Comparison of ENCODE assay signal across 15 cellular contexts in genomic region chr3:100776736-100777135, GRCh38.
A peak's percentile ranks its signal among the peaks of the same experiment; 100 is the strongest.
DNase-seq lines count a peak whose midpoint lies in the region; ATAC-seq, FAIRE-seq and TF ChIP-seq lines count a peak whose summit lies in the region.
"Had no signal": no experiment of that assay in that cellular context is flagged by ENCODE, and none has a peak within 500 bp of the region (broad histone marks: within the 10 kb centered on the region; RNA-seq: fewer than 3 reads in every experiment).

No MANE protein-coding gene starts in this region.

- H2BK15ac ChIP-seq in H1 (ENCODE audit: low read length), result no peak overlapping the region

- H3K4me2 ChIP-seq in Loucy (ENCODE audit: low read depth, low read length, poor library complexity, severe bottlenecking) (no peak overlapping the region), H1 (ENCODE audit: insufficient read depth in 1 of 2, low read depth in 2 of 2, low read length in 2 of 2) (no peak overlapping the region)

- H4K91ac ChIP-seq in H1 (replicated peaks; ENCODE audit: insufficient read length, low read length), result no peak overlapping the region

- no peak overlapping the region for H4K5ac ChIP-seq in H1 (ENCODE audit: insufficient read length, low read depth, low read length)

- no peak overlapping the region for H2BK20ac ChIP-seq in H1 (ENCODE audit: low read length)

- no peak overlapping the region for H3K18ac ChIP-seq in H1 (ENCODE audit: extremely low read depth, low read length)

- TF ChIP-seq POLR2A in H1 (IDR thresholded peaks at IDR 0.05; ENCODE audit: control extremely low read depth in 1 of 2, low read depth in 2 of 2, low read length in 2 of 2), result no peak

- CTCF ChIA-PET in activated CD4-positive, alpha-beta memory T cell treated with anti-CD3 and anti-CD28 coated beads for 36 hours (lab: Charles Lee), result no interaction called here
- CTCF ChIA-PET in activated CD4-positive, alpha-beta memory T cell treated with anti-CD3 and anti-CD28 coated beads, Interleukin-2, amount 10 ng/mL, durations not matched to agents 7 days and 5 days (lab: Charles Lee), result no interaction called here
- CTCF ChIA-PET in H1 (lab: Charles Lee; ENCODE audit: partially characterized antibody), result interaction anchor here (0.5 to 2.5 kb wide), 22 partner anchors 8 to 861 kb away, joined by 3 to 10 read pairs (median 4); no protein-coding TSS in a partner anchor

- H2BK120ac ChIP-seq in H1 (replicated peaks; ENCODE audit: low read depth, low read length), result no peak overlapping the region

- intact Hi-C loops in activated CD4-positive, alpha-beta memory T cell treated with anti-CD3 and anti-CD28 coated beads for 36 hours (cut with micrococcal nuclease), result no loop called here
- intact Hi-C loops in tibial artery (cut with DNase I; ENCODE audit: low total_unique reads), result no loop called here

- no peaks in the 10 kb centered on the region for H3K79me1 ChIP-seq in H1 (ENCODE audit: low read depth, low read length)

- ATAC-seq in stimulated activated effector memory CD8-positive, alpha-beta T cell treated with anti-CD3 and anti-CD28 coated beads, Interleukin-12 subunit alpha, Interleukin-12 subunit beta, amount 100 ng/mL, for 72 hours, result peak; percentile 62

- H2BK12ac ChIP-seq in H1 (ENCODE audit: low read depth, low read length), result no peak overlapping the region

- H3K27ac Mint-ChIP-seq in activated CD4-positive, alpha-beta memory T cell treated with anti-CD3 and anti-CD28 coated beads for 36 hours, result no peak overlapping the region
- no peak overlapping the region for H3K27ac Mint-ChIP-seq in activated CD4-positive, alpha-beta memory T cell treated with anti-CD3 and anti-CD28 coated beads, Interleukin-2, amount 10 ng/mL, durations not matched to agents 7 days and 5 days
- no peak overlapping the region for H3K27ac Mint-ChIP-seq in stimulated activated effector memory CD8-positive, alpha-beta T cell treated with anti-CD3 and anti-CD28 coated beads, Interleukin-12 subunit alpha, Interleukin-12 subunit beta, amount 100 ng/mL, for 72 hours
- H3K27ac Mint-ChIP-seq in mesothelial cell of epicardium, result no peak overlapping the region
- H3K27ac Mint-ChIP-seq: memory B cell had no signal

- no peaks in the 10 kb centered on the region for H3K79me2 ChIP-seq in Loucy (ENCODE audit: insufficient read depth, low read length)
- H3K79me2 ChIP-seq in H1 (ENCODE audit: control insufficient read depth in 1 of 2, insufficient read depth in 2 of 2, low read length in 2 of 2), result no peaks in the 10 kb centered on the region

- no peaks in the 10 kb centered on the region for H3K36me3 Mint-ChIP-seq in activated CD4-positive, alpha-beta memory T cell treated with anti-CD3 and anti-CD28 coated beads for 36 hours
- no peaks in the 10 kb centered on the region for H3K36me3 Mint-ChIP-seq in activated CD4-positive, alpha-beta memory T cell treated with anti-CD3 and anti-CD28 coated beads, Interleukin-2, amount 10 ng/mL, durations not matched to agents 7 days and 5 days (ENCODE audit: low read depth)
- H3K36me3 Mint-ChIP-seq in stimulated activated effector memory CD8-positive, alpha-beta T cell treated with anti-CD3 and anti-CD28 coated beads, Interleukin-12 subunit alpha, Interleukin-12 subunit beta, amount 100 ng/mL, for 72 hours, result no peaks in the 10 kb centered on the region
- no peaks in the 10 kb centered on the region for H3K36me3 Mint-ChIP-seq in mesothelial cell of epicardium
- H3K36me3 Mint-ChIP-seq: memory B cell had no signal

- peak; percentile 63 for TF ChIP-seq CTCF in Loucy (conservative IDR thresholded peaks at IDR 0.05; ENCODE audit: low read length)
- TF ChIP-seq CTCF in H1 (IDR thresholded peaks at IDR 0.05; ENCODE audit: control extremely low read depth in 1 of 3, insufficient read depth in 1 of 3, low read depth in 1 of 3, low read length in 3 of 3), result peak; percentile 53 to 73 (median 65)
- no peak for TF ChIP-seq CTCF in mesothelial cell of epicardium (IDR thresholded peaks at IDR 0.05; ENCODE audit: unreplicated experiment)
- TF ChIP-seq CTCF in tibial artery (IDR thresholded peaks at IDR 0.05), result no peak

- POLR2A ChIA-PET in activated CD4-positive, alpha-beta memory T cell treated with anti-CD3 and anti-CD28 coated beads for 36 hours (lab: Charles Lee), result interaction anchor here (1.1 kb wide), 1 partner anchor 10 kb away, joined by 3 read pairs; no protein-coding TSS in a partner anchor
- POLR2A ChIA-PET in activated CD4-positive, alpha-beta memory T cell treated with anti-CD3 and anti-CD28 coated beads, Interleukin-2, amount 10 ng/mL, durations not matched to agents 7 days and 5 days (lab: Charles Lee), result no interaction called here
- POLR2A ChIA-PET in H1 (lab: Charles Lee; ENCODE audit: partially characterized antibody), result interaction anchor here (0.8 kb wide), 1 partner anchor 17 kb away, joined by 3 read pairs; no protein-coding TSS in a partner anchor

- H2AFZ ChIP-seq in Loucy (ENCODE audit: low read length), result no peak overlapping the region
- peak overlapping the region; percentile 94 for H2AFZ ChIP-seq in H1 (ENCODE audit: low read length)

- no peak overlapping the region for H2AK5ac ChIP-seq in H1 (ENCODE audit: low read depth, low read length)

- no peaks in the 10 kb centered on the region for H3K9me3 ChIP-seq in Loucy (ENCODE audit: insufficient read depth, low read depth, low read length)
- H3K9me3 ChIP-seq in H1 (ENCODE audit: insufficient read depth in 2 of 2, low read depth in 1 of 2, low read length in 1 of 2), result no peaks in the 10 kb centered on the region
- H3K9me3 ChIP-seq in tibial artery, result no peaks in the 10 kb centered on the region

- no peak overlapping the region for H3K14ac ChIP-seq in H1 (ENCODE audit: insufficient read length)

- no peaks in the 10 kb centered on the region for H3F3A ChIP-seq in Loucy (ENCODE audit: low read depth)

- no peaks in the 10 kb centered on the region for H3K9me3 Mint-ChIP-seq in activated CD4-positive, alpha-beta memory T cell treated with anti-CD3 and anti-CD28 coated beads for 36 hours
- no peaks in the 10 kb centered on the region for H3K9me3 Mint-ChIP-seq in activated CD4-positive, alpha-beta memory T cell treated with anti-CD3 and anti-CD28 coated beads, Interleukin-2, amount 10 ng/mL, durations not matched to agents 7 days and 5 days
- H3K9me3 Mint-ChIP-seq in stimulated activated effector memory CD8-positive, alpha-beta T cell treated with anti-CD3 and anti-CD28 coated beads, Interleukin-12 subunit alpha, Interleukin-12 subunit beta, amount 100 ng/mL, for 72 hours, result no peaks in the 10 kb centered on the region
- H3K9me3 Mint-ChIP-seq in mesothelial cell of epicardium, result no peaks in the 10 kb centered on the region
- H3K9me3 Mint-ChIP-seq: memory B cell had no signal

- H3K4me1 ChIP-seq in Loucy (ENCODE audit: insufficient read depth, low read length, poor library complexity, severe bottlenecking), result no peaks in the 10 kb centered on the region
- no peaks in the 10 kb centered on the region for H3K4me1 ChIP-seq in H1 (replicated peaks in 1 of 4; ENCODE audit: control insufficient read depth in 3 of 4, insufficient read depth in 4 of 4, low read length in 3 of 4)
- H3K4me1 ChIP-seq in tibial artery, result no peaks in the 10 kb centered on the region

- H3K9ac ChIP-seq in Loucy (ENCODE audit: low read depth, low read length, poor library complexity, severe bottlenecking) (no peak overlapping the region), H1 (replicated peaks in 1 of 4; ENCODE audit: extremely low read depth in 1 of 4, low read depth in 3 of 4, low read length in 3 of 4) (no peak overlapping the region)

- H3K9me2 ChIP-seq in Loucy (replicated peaks; ENCODE audit: low read depth, low read length), result no peaks in the 10 kb centered on the region

- peak; percentile 24 for DNase-seq in activated CD4-positive, alpha-beta memory T cell treated with anti-CD3 and anti-CD28 coated beads for 36 hours
- DNase-seq in activated CD4-positive, alpha-beta memory T cell treated with anti-CD3 and anti-CD28 coated beads, Interleukin-2, amount 10 ng/mL, durations not matched to agents 7 days and 5 days, result no peak
- DNase-seq in H1 (ENCODE audit: low read depth in 1 of 2, low spot score in 2 of 2), result peak in 1 of 2 experiments; percentile 63
- DNase-seq in stimulated activated effector memory CD8-positive, alpha-beta T cell treated with anti-CD3 and anti-CD28 coated beads, Interleukin-12 subunit alpha, Interleukin-12 subunit beta, amount 100 ng/mL, for 72 hours (ENCODE audit: low spot score in 2 of 2), result no peak
- no peak for DNase-seq in NCI-H345 treated with DMSO at 0.1 percent for 48 hours (lab: John Stamatoyannopoulos, UW; ENCODE audit: unreplicated experiment)
- no peak for DNase-seq in mesothelial cell of epicardium (ENCODE audit: low spot score in 2 of 2, unreplicated experiment in 2 of 2)
- DNase-seq in tibial artery, result no peak
- DNase-seq: DMS79; NCI-H1694 treated with DMSO at 0.1 percent for 48 hours; NK-92 treated with Interleukin-12 subunit alpha and Interleukin-12 subunit beta, amount 100 ng/mL, for 24 hours; occipital lobe had no signal

- no peak overlapping the region for H3K56ac ChIP-seq in H1 (replicated peaks; ENCODE audit: insufficient read length, low read depth, low read length)

- no peaks in the 10 kb centered on the region for H3K36me3 ChIP-seq in Loucy (ENCODE audit: insufficient read depth, low read length)
- H3K36me3 ChIP-seq in H1 (ENCODE audit: control insufficient read depth in 2 of 4, insufficient read depth in 4 of 4, low read length in 3 of 4), result no peaks in the 10 kb centered on the region
- peaks cover 19 to 35% (median 35%) of the 10 kb centered on the region in 3 donors for H3K36me3 ChIP-seq in tibial artery
- H3K36me3 ChIP-seq: cardiac muscle cell had no signal

- TF ChIP-seq RAD21 in H1 (IDR thresholded peaks at IDR 0.05 in 1 of 2, conservative IDR thresholded peaks at IDR 0.05 in 1 of 2; ENCODE audit: low read depth in 2 of 2, low read length in 2 of 2), result peak; percentile 43 to 65

- no peak overlapping the region for H2BK5ac ChIP-seq in H1 (ENCODE audit: low read depth, low read length)

- no peak for FAIRE-seq in H1 (lab: Jason Lieb, UNC)
- FAIRE-seq: endothelial cell of umbilical vein had no signal

- H3K4me3 Mint-ChIP-seq in activated CD4-positive, alpha-beta memory T cell treated with anti-CD3 and anti-CD28 coated beads for 36 hours, result no peak overlapping the region
- no peak overlapping the region for H3K4me3 Mint-ChIP-seq in activated CD4-positive, alpha-beta memory T cell treated with anti-CD3 and anti-CD28 coated beads, Interleukin-2, amount 10 ng/mL, durations not matched to agents 7 days and 5 days
- no peak overlapping the region for H3K4me3 Mint-ChIP-seq in stimulated activated effector memory CD8-positive, alpha-beta T cell treated with anti-CD3 and anti-CD28 coated beads, Interleukin-12 subunit alpha, Interleukin-12 subunit beta, amount 100 ng/mL, for 72 hours
- no peak overlapping the region for H3K4me3 Mint-ChIP-seq in mesothelial cell of epicardium
- H3K4me3 Mint-ChIP-seq: memory B cell had no signal

- no peaks in the 10 kb centered on the region for H3K27me3 Mint-ChIP-seq in activated CD4-positive, alpha-beta memory T cell treated with anti-CD3 and anti-CD28 coated beads for 36 hours
- no peaks in the 10 kb centered on the region for H3K27me3 Mint-ChIP-seq in activated CD4-positive, alpha-beta memory T cell treated with anti-CD3 and anti-CD28 coated beads, Interleukin-2, amount 10 ng/mL, durations not matched to agents 7 days and 5 days
- no peaks in the 10 kb centered on the region for H3K27me3 Mint-ChIP-seq in mesothelial cell of epicardium (ENCODE audit: low read depth)
- H3K27me3 Mint-ChIP-seq: memory B cell had no signal

- no peak for TF ChIP-seq EP300 in H1 (IDR thresholded peaks at IDR 0.05; ENCODE audit: borderline replicate concordance in 1 of 2, low read depth in 2 of 2, low read length in 2 of 2)

- H3K23me2 ChIP-seq in H1 (ENCODE audit: low read depth, low read length), result no peaks in the 10 kb centered on the region

- H4K20me1 ChIP-seq in Loucy (ENCODE audit: insufficient read depth, low read length, poor library complexity, severe bottlenecking), result no peaks in the 10 kb centered on the region
- no peaks in the 10 kb centered on the region for H4K20me1 ChIP-seq in H1 (replicated peaks in 1 of 2; ENCODE audit: control insufficient read depth in 1 of 2, insufficient read depth in 2 of 2, low read length in 2 of 2)

- H3K27ac ChIP-seq in H1 (ENCODE audit: low read depth, low read length), result no peak overlapping the region
- no peak overlapping the region for H3K27ac ChIP-seq in tibial artery
- H3K27ac ChIP-seq: cardiac muscle cell had no signal

- H3K23ac ChIP-seq in H1 (ENCODE audit: insufficient read length), result no peak overlapping the region

- H3K4ac ChIP-seq in H1 (replicated peaks; ENCODE audit: insufficient read length, low read depth, low read length), result no peak overlapping the region

- H3K27me3 ChIP-seq in Loucy (ENCODE audit: insufficient read depth, low read length, poor library complexity, severe bottlenecking) (no peaks in the 10 kb centered on the region), H1 (replicated peaks in 1 of 4; ENCODE audit: control insufficient read depth in 3 of 4, extremely low read depth in 1 of 4, insufficient read depth in 3 of 4, low read length in 3 of 4) (peaks cover 0 to 1% (median 0%) of the 10 kb centered on the region in 4 experiments; a peak in 1 of 7 replicates), tibial artery (no peaks in the 10 kb centered on the region)
- H3K27me3 ChIP-seq: cardiac muscle cell had no signal

- no peak overlapping the region for H3K4me3 ChIP-seq in Loucy (ENCODE audit: low read length, poor library complexity, severe bottlenecking)
- H3K4me3 ChIP-seq in H1 (ENCODE audit: extremely low read depth in 1 of 4, insufficient read depth in 2 of 4, low read depth in 3 of 4, low read length in 4 of 4), result no peak overlapping the region
- no peak overlapping the region for H3K4me3 ChIP-seq in tibial artery
- H3K4me3 ChIP-seq: cardiac muscle cell had no signal

- H3K4me1 Mint-ChIP-seq in activated CD4-positive, alpha-beta memory T cell treated with anti-CD3 and anti-CD28 coated beads for 36 hours (ENCODE audit: low read depth), result no peaks in the 10 kb centered on the region
- no peaks in the 10 kb centered on the region for H3K4me1 Mint-ChIP-seq in activated CD4-positive, alpha-beta memory T cell treated with anti-CD3 and anti-CD28 coated beads, Interleukin-2, amount 10 ng/mL, durations not matched to agents 7 days and 5 days
- no peaks in the 10 kb centered on the region for H3K4me1 Mint-ChIP-seq in stimulated activated effector memory CD8-positive, alpha-beta T cell treated with anti-CD3 and anti-CD28 coated beads, Interleukin-12 subunit alpha, Interleukin-12 subunit beta, amount 100 ng/mL, for 72 hours
- no peaks in the 10 kb centered on the region for H3K4me1 Mint-ChIP-seq in mesothelial cell of epicardium
- H3K4me1 Mint-ChIP-seq: memory B cell had no signal

- 90% methylated on average over 2 of the region's 2 CpGs; no CpG with 5 or more reads in 1 of the 2 experiments for WGBS in H1 (ENCODE audit: extremely low coverage in 1 of 2, insufficient coverage in 1 of 2, insufficient read length in 1 of 2, insufficient replicate concordance in 2 of 2, low coverage in 1 of 2, low lambda C conversion rate in 2 of 2, missing lambda C conversion rate in 1 of 2), 2 experiments

- H4K8ac ChIP-seq in H1 (ENCODE audit: extremely low read depth, insufficient read depth, low read length), result no peak overlapping the region

Comparison
In these comparisons a context has a peak if more than half of its experiments do, and no peak if none do; other contexts are left out.
1. CTCF ChIP-seq: peak in Loucy (single experiment) and H1 (3 of 3); none in mesothelial cell of epicardium (single experiment) and tibial artery (0 of 2).